Comparison of ENCODE assay signal across 8 cellular contexts in genomic region chr11:46936138-46937110, GRCh38. TPM values are rescaled to one million over a fixed set of nuclear protein-coding genes. Genes with fewer than 3 reads are reported as not detected.
DNase-seq lines count a peak whose midpoint lies in the region; ATAC-seq and TF ChIP-seq lines count a peak whose summit lies in the region.

A gene with protein sequence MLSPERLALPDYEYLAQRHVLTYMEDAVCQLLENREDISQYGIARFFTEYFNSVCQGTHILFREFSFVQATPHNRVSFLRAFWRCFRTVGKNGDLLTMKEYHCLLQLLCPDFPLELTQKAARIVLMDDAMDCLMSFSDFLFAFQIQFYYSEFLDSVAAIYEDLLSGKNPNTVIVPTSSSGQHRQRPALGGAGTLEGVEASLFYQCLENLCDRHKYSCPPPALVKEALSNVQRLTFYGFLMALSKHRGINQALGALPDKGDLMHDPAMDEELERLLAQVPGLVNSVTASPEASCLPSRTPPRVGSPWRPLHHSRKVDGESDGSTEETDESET (plus strand): TSS chr11:46936761. CDS start chr11:46936806, 45 bp downstream.

- TF ChIP-seq POLR2A in suprapubic skin (IDR thresholded peaks at IDR 0.05), result no peak

- no peaks in the 10 kb centered on the region for H3K36me3 Mint-ChIP-seq in activated naive CD4-positive, alpha-beta T cell treated with anti-CD3 and anti-CD28 coated beads, Interleukin-2, amount 50 U/mL, for 72 hours

- peaks cover 4 to 5% of the 10 kb centered on the region in 2 donors for H3K9me3 Mint-ChIP-seq in activated naive CD4-positive, alpha-beta T cell treated with anti-CD3 and anti-CD28 coated beads, Interleukin-2, amount 50 U/mL, for 72 hours

- peaks cover 3% of the 10 kb centered on the region for H3K36me3 ChIP-seq in suprapubic skin

- peaks cover 13% of the 10 kb centered on the region for H3K4me1 ChIP-seq in suprapubic skin

- no peak for TF ChIP-seq CTCF in suprapubic skin (IDR thresholded peaks at IDR 0.05)

- H3K4me3 ChIP-seq in suprapubic skin, result peak within 1 kb of the TSS; percentile 66

- 28% methylated on average over 29 of the region's 41 CpGs for WGBS in suprapubic skin

- peak within 1 kb of the TSS; percentile 34 for H3K27ac ChIP-seq in suprapubic skin

- H3K9me3 ChIP-seq in suprapubic skin, result no peaks in the 10 kb centered on the region

- peak within 1 kb of the TSS; percentile 79 to 98 for H3K27ac Mint-ChIP-seq in activated naive CD4-positive, alpha-beta T cell treated with anti-CD3 and anti-CD28 coated beads, Interleukin-2, amount 50 U/mL, for 72 hours

- no peaks in the 10 kb centered on the region for H3K27me3 ChIP-seq in suprapubic skin

- peak; percentile 92 for ATAC-seq in HG02571 (IDR thresholded peaks at IDR 0.05; ENCODE audit: unreplicated experiment)
- ATAC-seq in activated naive CD4-positive, alpha-beta T cell treated with anti-CD3 and anti-CD28 coated beads, Interleukin-2, amount 50 U/mL, for 72 hours, result peak; percentile 98 to 99

- peak; percentile 98 for DNase-seq in GM03348 (ENCODE audit: low spot score)
- peak; percentile 95 for DNase-seq in NCI-H1092 (lab: John Stamatoyannopoulos, UW)
- DNase-seq in SKM-1 (lab: John Stamatoyannopoulos, UW; ENCODE audit: unreplicated experiment), result peak; percentile 56
- peak; percentile 89 to 92 for DNase-seq in activated naive CD4-positive, alpha-beta T cell treated with anti-CD3 and anti-CD28 coated beads, Interleukin-2, amount 50 U/mL, for 72 hours (ENCODE audit: low spot score in 2 of 2)
- DNase-seq in glomerular endothelial cell (ENCODE audit: extremely low read depth, low read depth, low spot score), result no peak
- DNase-seq in occipital lobe (lab: John Stamatoyannopoulos, UW), result peak; percentile 89
- peak; percentile 97 for DNase-seq in suprapubic skin (ENCODE audit: low spot score in 2 of 2)

- TF ChIP-seq EP300 in suprapubic skin (IDR thresholded peaks at IDR 0.05), result no peak

RNA-seq across cellular contexts. Expression of the gene that starts here (rescaled TPM):
- 10 to 100 TPM; 12.5 to 29.2 TPM for total RNA-seq in activated naive CD4-positive, alpha-beta T cell treated with anti-CD3 and anti-CD28 coated beads, Interleukin-2, amount 50 U/mL, for 72 hours
- total RNA-seq in glomerular endothelial cell (25.9 and 33.5 TPM in 2 replicates), occipital lobe (42.6 TPM), suprapubic skin (100 to 1,000 TPM in 1 of 4 donors, 10 to 100 TPM in 3; 34.9 to 117 (median 48.1) TPM)
